Comparison of ENCODE assay signal across 36 cellular contexts in genomic region chr19:51476164-51476563, GRCh38. TPM values are rescaled to one million over a fixed set of nuclear protein-coding genes. Genes with fewer than 3 reads are reported as not detected.
"Had no signal": no experiment of that assay in that cellular context is flagged by ENCODE, and none has a peak within 500 bp of the region (broad histone marks: within the 10 kb centered on the region; RNA-seq: fewer than 3 reads in every experiment).

No MANE protein-coding gene starts in this region.

- ATAC-seq: activated CD8-positive, alpha-beta T cell treated with anti-CD3 and anti-CD28 coated beads for 36 hours; activated naive CD4-positive, alpha-beta T cell treated with anti-CD3 and anti-CD28 coated beads, Interleukin-2, amount 50 U/mL, for 72 hours; activated T-cell treated with anti-CD3 and anti-CD28 coated beads, Interleukin-2, amount 50 U/mL, for 4 hours; activated T-cell treated with anti-CD3 and anti-CD28 coated beads, Interleukin-2, amount 50 U/mL, for 72 hours; activated T-helper 17 cell treated with anti-CD3 and anti-CD28 coated beads, Interleukin-2, amount 50 U/mL, for 72 hours had no signal

- H3K36me3 ChIP-seq: adrenal gland, cardiac muscle cell had no signal

- H3K4me1 ChIP-seq: adrenal gland had no signal

- H3K9me3 ChIP-seq: adrenal gland had no signal

- DNase-seq: activated B cell treated with CpG ODN at 0.5 μM for 24 hours; activated CD4-positive, alpha-beta T cell treated with anti-CD3 and anti-CD28 coated beads for 4 hours; activated CD4-positive, alpha-beta T cell treated with anti-CD3 and anti-CD28 coated beads, Interleukin-2, amount 10 ng/mL, durations not matched to agents 24 days and 14 days; activated CD4-positive, alpha-beta T cell treated with anti-CD3 and anti-CD28 coated beads, Interleukin-2, amount 50 U/mL, for 1 hour; activated CD4-positive, alpha-beta T cell treated with anti-CD3 and anti-CD28 coated beads, Interleukin-2, amount 50 U/mL, for 4 hours; activated CD4-positive, CD25-positive, alpha-beta regulatory T cell treated with anti-CD3 and anti-CD28 coated beads, Interleukin-2, amount 50 U/mL, for 72 hours; activated CD8-positive, alpha-beta memory T cell treated with anti-CD3 and anti-CD28 coated beads, Interleukin-2, amount 50 U/mL, for 4 hours; activated CD8-positive, alpha-beta T cell treated with anti-CD3 and anti-CD28 coated beads for 36 hours; activated effector memory CD4-positive, alpha-beta T cell treated with anti-CD3 and anti-CD28 coated beads, Interleukin-2, amount 50 U/mL, for 16 hours; activated gamma-delta T cell treated with Interleukin-2 at 50 U/mL for 16 hours; activated naive CD4-positive, alpha-beta T cell; activated naive CD4-positive, alpha-beta T cell treated with anti-CD3 and anti-CD28 coated beads for 36 hours; activated naive CD4-positive, alpha-beta T cell treated with anti-CD3 and anti-CD28 coated beads, Interleukin-2, amount 50 U/mL, for 16 hours; activated T-cell treated with anti-CD3 and anti-CD28 coated beads for 4 hours; activated T-cell treated with anti-CD3 and anti-CD28 coated beads, Interleukin-2, amount 50 U/mL, for 1 hour; activated T-cell treated with anti-CD3 and anti-CD28 coated beads, Interleukin-2, amount 50 U/mL, for 4 hours; activated T-cell treated with anti-CD3 and anti-CD28 coated beads, Interleukin-2, amount 50 U/mL, for 72 hours; adrenal gland; amniotic stem cell; aorta; caudate nucleus; T-helper 1 cell; T-helper 2 cell; T-helper 9 cell had no signal

- H3K36me3 Mint-ChIP-seq: activated CD4-positive, alpha-beta memory T cell treated with anti-CD3 and anti-CD28 coated beads for 36 hours; activated naive CD4-positive, alpha-beta T cell treated with anti-CD3 and anti-CD28 coated beads, Interleukin-2, amount 50 U/mL, for 72 hours; brain had no signal

- H3K4me3 ChIP-seq: adrenal gland, cardiac muscle cell had no signal

- FAIRE-seq: bronchial epithelial cell had no signal

- H3K4me1 Mint-ChIP-seq: brain had no signal

- H3K27me3 ChIP-seq: cardiac muscle cell had no signal

- H3K9me3 Mint-ChIP-seq: activated B cell treated with CpG ODN at 0.5 μM for 24 hours; activated CD4-positive, alpha-beta T cell treated with anti-CD3 and anti-CD28 coated beads, Interleukin-2, amount 10 ng/mL, durations not matched to agents 24 days and 14 days; activated naive CD4-positive, alpha-beta T cell treated with anti-CD3 and anti-CD28 coated beads for 36 hours; activated T-helper 17 cell treated with anti-CD3 and anti-CD28 coated beads, Interleukin-2, amount 50 U/mL, for 72 hours; T-helper 1 cell treated with Interleukin-12 subunit alpha and Interleukin-12 subunit beta and Interleukin-4 antibody, amounts not matched to agents 30 μg/mL and 1 μg/mL, for 36 hours; T-helper 2 cell treated with Interferon-gamma antibody and Interleukin-4, amounts not matched to agents 5 μg/mL and 100 μg/mL, for 36 hours had no signal

- H3K4me3 Mint-ChIP-seq: activated B cell treated with CpG ODN at 0.5 μM for 24 hours; activated CD4-positive, alpha-beta memory T cell treated with anti-CD3 and anti-CD28 coated beads for 36 hours; activated CD4-positive, alpha-beta T cell treated with anti-CD3 and anti-CD28 coated beads, Interleukin-2, amount 10 ng/mL, durations not matched to agents 24 days and 14 days; activated CD8-positive, alpha-beta T cell treated with anti-CD3 and anti-CD28 coated beads for 36 hours; activated naive CD4-positive, alpha-beta T cell treated with anti-CD3 and anti-CD28 coated beads for 36 hours; activated T-cell treated with anti-CD3 and anti-CD28 coated beads, Interleukin-2, amount 50 U/mL, for 4 hours; activated T-cell treated with anti-CD3 and anti-CD28 coated beads, Interleukin-2, amount 50 U/mL, for 72 hours; activated T-helper 1 cell treated with anti-CD3 and anti-CD28 coated beads, Interleukin-12 subunit alpha, Interleukin-12 subunit beta, Interleukin-2, Interleukin-4 antibody, amounts not matched to agents 30 ng/mL and 10 ng/mL and 1 ng/mL, durations not matched to agents 14 hours and 24 hours and 36 hours; activated T-helper 17 cell treated with anti-CD3 and anti-CD28 coated beads, Interleukin-2, amount 50 U/mL, for 72 hours; brain; T-helper 1 cell treated with Interleukin-12 subunit alpha and Interleukin-12 subunit beta and Interleukin-4 antibody, amounts not matched to agents 30 μg/mL and 1 μg/mL, for 36 hours; T-helper 2 cell treated with Interferon-gamma antibody and Interleukin-4, amounts not matched to agents 5 μg/mL and 100 μg/mL, for 36 hours had no signal

- H3K27ac ChIP-seq: adrenal gland, cardiac muscle cell, VCaP had no signal

- H3K27ac Mint-ChIP-seq: activated B cell treated with CpG ODN at 0.5 μM for 24 hours; activated CD4-positive, alpha-beta memory T cell treated with anti-CD3 and anti-CD28 coated beads for 36 hours; activated CD4-positive, alpha-beta T cell treated with anti-CD3 and anti-CD28 coated beads, Interleukin-2, amount 10 ng/mL, durations not matched to agents 24 days and 14 days; activated CD8-positive, alpha-beta T cell treated with anti-CD3 and anti-CD28 coated beads for 36 hours; activated naive CD4-positive, alpha-beta T cell treated with anti-CD3 and anti-CD28 coated beads for 36 hours; activated naive CD4-positive, alpha-beta T cell treated with anti-CD3 and anti-CD28 coated beads, Interleukin-2, amount 50 U/mL, for 72 hours; activated T-cell treated with anti-CD3 and anti-CD28 coated beads, Interleukin-2, amount 50 U/mL, for 72 hours; activated T-helper 1 cell treated with anti-CD3 and anti-CD28 coated beads, Interleukin-12 subunit alpha, Interleukin-12 subunit beta, Interleukin-2, Interleukin-4 antibody, amounts not matched to agents 30 ng/mL and 10 ng/mL and 1 ng/mL, durations not matched to agents 14 hours and 24 hours and 36 hours; activated T-helper 17 cell treated with anti-CD3 and anti-CD28 coated beads, Interleukin-2, amount 50 U/mL, for 72 hours; brain; T-helper 1 cell treated with Interleukin-12 subunit alpha and Interleukin-12 subunit beta and Interleukin-4 antibody, amounts not matched to agents 30 μg/mL and 1 μg/mL, for 36 hours; T-helper 2 cell treated with Interferon-gamma antibody and Interleukin-4, amounts not matched to agents 5 μg/mL and 100 μg/mL, for 36 hours had no signal

RNA-seq across cellular contexts. Expression of gene CEACAM18, which starts 2.2 kb away (rescaled TPM):
- total RNA-seq: activated B cell treated with CpG ODN at 0.5 μM for 24 hours; activated CD4-positive, alpha-beta memory T cell treated with anti-CD3 and anti-CD28 coated beads for 36 hours; activated CD4-positive, alpha-beta T cell treated with anti-CD3 and anti-CD28 coated beads, Interleukin-2, amount 10 ng/mL, durations not matched to agents 24 days and 14 days; activated CD8-positive, alpha-beta memory T cell treated with anti-CD3 and anti-CD28 coated beads for 36 hours; activated CD8-positive, alpha-beta T cell treated with anti-CD3 and anti-CD28 coated beads for 36 hours; activated naive CD4-positive, alpha-beta T cell treated with anti-CD3 and anti-CD28 coated beads for 36 hours; activated naive CD4-positive, alpha-beta T cell treated with anti-CD3 and anti-CD28 coated beads, Interleukin-2, amount 50 U/mL, for 72 hours; activated T-cell treated with anti-CD3 and anti-CD28 coated beads, Interleukin-2, amount 50 U/mL, for 4 hours; activated T-cell treated with anti-CD3 and anti-CD28 coated beads, Interleukin-2, amount 50 U/mL, for 72 hours; activated T-helper 1 cell treated with anti-CD3 and anti-CD28 coated beads, Interleukin-12 subunit alpha, Interleukin-12 subunit beta, Interleukin-2, Interleukin-4 antibody, amounts not matched to agents 30 ng/mL and 10 ng/mL and 1 ng/mL, durations not matched to agents 14 hours and 24 hours and 36 hours; activated T-helper 17 cell treated with anti-CD3 and anti-CD28 coated beads, Interleukin-2, amount 50 U/mL, for 72 hours; adrenal gland; aorta; bronchial epithelial cell; cardiac muscle cell; cerebellum had no signal
- polyA plus RNA-seq: adrenal gland, cardiac muscle cell had no signal

RNA-seq across cellular contexts. Expression of gene SIGLEC8, which starts 17.9 kb away (rescaled TPM):
- total RNA-seq: activated B cell treated with CpG ODN at 0.5 μM for 24 hours; activated CD4-positive, alpha-beta memory T cell treated with anti-CD3 and anti-CD28 coated beads for 36 hours; activated CD8-positive, alpha-beta memory T cell treated with anti-CD3 and anti-CD28 coated beads for 36 hours; activated CD8-positive, alpha-beta T cell treated with anti-CD3 and anti-CD28 coated beads for 36 hours; activated naive CD4-positive, alpha-beta T cell treated with anti-CD3 and anti-CD28 coated beads for 36 hours; activated naive CD4-positive, alpha-beta T cell treated with anti-CD3 and anti-CD28 coated beads, Interleukin-2, amount 50 U/mL, for 72 hours; activated T-cell treated with anti-CD3 and anti-CD28 coated beads, Interleukin-2, amount 50 U/mL, for 4 hours; activated T-cell treated with anti-CD3 and anti-CD28 coated beads, Interleukin-2, amount 50 U/mL, for 72 hours; activated T-helper 17 cell treated with anti-CD3 and anti-CD28 coated beads, Interleukin-2, amount 50 U/mL, for 72 hours; bronchial epithelial cell; cardiac muscle cell had no signal
- polyA plus RNA-seq: cardiac muscle cell had no signal

RNA-seq across cellular contexts. Expression of gene SIGLEC12, which starts 25.4 kb away (rescaled TPM):
- total RNA-seq: activated B cell treated with CpG ODN at 0.5 μM for 24 hours; activated naive CD4-positive, alpha-beta T cell treated with anti-CD3 and anti-CD28 coated beads for 36 hours; bronchial epithelial cell; cardiac muscle cell had no signal
- polyA plus RNA-seq: cardiac muscle cell had no signal

RNA-seq across cellular contexts. Expression of gene SIGLEC6, which starts 55.3 kb away (rescaled TPM):
- total RNA-seq: activated CD4-positive, alpha-beta memory T cell treated with anti-CD3 and anti-CD28 coated beads for 36 hours; activated CD8-positive, alpha-beta memory T cell treated with anti-CD3 and anti-CD28 coated beads for 36 hours; activated CD8-positive, alpha-beta T cell treated with anti-CD3 and anti-CD28 coated beads for 36 hours; activated naive CD4-positive, alpha-beta T cell treated with anti-CD3 and anti-CD28 coated beads for 36 hours; activated naive CD4-positive, alpha-beta T cell treated with anti-CD3 and anti-CD28 coated beads, Interleukin-2, amount 50 U/mL, for 72 hours; activated T-cell treated with anti-CD3 and anti-CD28 coated beads, Interleukin-2, amount 50 U/mL, for 72 hours; activated T-helper 17 cell treated with anti-CD3 and anti-CD28 coated beads, Interleukin-2, amount 50 U/mL, for 72 hours; bronchial epithelial cell; cardiac muscle cell; cerebellum had no signal
- polyA plus RNA-seq: adrenal gland, aorta, cardiac muscle cell had no signal

RNA-seq across cellular contexts. Expression of gene SIGLEC10, which starts 58.7 kb away (rescaled TPM):
- total RNA-seq: activated naive CD4-positive, alpha-beta T cell treated with anti-CD3 and anti-CD28 coated beads for 36 hours; bronchial epithelial cell; cardiac muscle cell had no signal
